28 cellular contexts compared by ENCODE assay signal in the genomic region with DNA sequence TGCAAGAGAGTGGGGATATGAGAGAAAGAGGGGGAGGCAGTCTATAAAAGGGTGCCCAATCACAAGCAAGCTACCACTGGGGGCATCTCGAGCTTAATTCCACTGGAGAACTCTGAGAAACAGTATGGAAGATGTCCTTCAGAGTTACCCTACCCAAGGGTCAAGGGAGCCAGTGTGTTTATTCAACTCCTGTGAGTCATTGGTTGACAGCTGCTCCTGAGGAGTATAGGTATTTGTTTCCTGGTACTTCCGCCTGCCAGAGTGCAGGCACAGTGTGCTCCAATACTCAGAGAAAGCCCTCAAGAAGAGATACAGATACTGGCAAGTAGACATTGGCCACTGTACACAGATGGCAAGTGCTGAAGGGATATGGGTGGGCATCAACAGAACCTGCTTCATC. TPM values are rescaled to one million over a fixed set of nuclear protein-coding genes. Genes with fewer than 3 reads are reported as not detected.
"Had no signal": no experiment of that assay in that cellular context is flagged by ENCODE, and none has a peak within 500 bp of the region (broad histone marks: within the 10 kb centered on the region; RNA-seq: fewer than 3 reads in every experiment).

No MANE protein-coding gene starts in this region.

- H3K27me3 ChIP-seq: body of pancreas, colonic mucosa, ovary had no signal

- H3K4me3 ChIP-seq: body of pancreas, cardiac muscle cell, colonic mucosa, gastrocnemius medialis, ovary, sigmoid colon, smooth muscle cell, upper lobe of left lung had no signal

- H3K9me3 ChIP-seq: body of pancreas, colonic mucosa, gastrocnemius medialis, ovary, sigmoid colon, upper lobe of left lung had no signal

- H3K36me3 ChIP-seq: cardiac muscle cell, colonic mucosa, gastrocnemius medialis, ovary, sigmoid colon, upper lobe of left lung had no signal

- ATAC-seq: activated CD4-positive, alpha-beta T cell treated with anti-CD3 and anti-CD28 coated beads for 36 hours; activated T-cell treated with anti-CD3 and anti-CD28 coated beads, Interleukin-2, amount 50 U/mL, for 72 hours; body of pancreas; gastrocnemius medialis; stimulated activated memory B cell treated with anti-CD40 and anti-IgM and Interleukin-4, amounts not matched to agents 10 μg/mL and 1 μg/mL and 100 μg/mL, for 72 hours; stimulated activated naive CD8-positive, alpha-beta T cell treated with anti-CD3 and anti-CD28 coated beads, Interleukin-15, amount 100 ng/mL, for 72 hours had no signal

- DNase-seq: activated B cell treated with CpG ODN at 0.5 μM for 24 hours; activated CD4-positive, alpha-beta T cell treated with anti-CD3 and anti-CD28 coated beads for 36 hours; activated naive CD4-positive, alpha-beta T cell; activated T-cell treated with anti-CD3 and anti-CD28 coated beads for 4 hours; activated T-cell treated with anti-CD3 and anti-CD28 coated beads, Interleukin-2, amount 50 U/mL, for 72 hours; aorta; body of pancreas; cerebellar nuclear complex; colonic mucosa; effector CD8-positive, alpha-beta T cell; gastrocnemius medialis; hypothalamus; immature natural killer cell; kidney; naive B cell; nephron progenitor cell; ovary; retina; sigmoid colon; stimulated activated CD4-positive, alpha-beta T cell treated with anti-CD3 and anti-CD28 coated beads, Interleukin-1b, Interleukin-23, amount 100 ng/mL, for 48 hours; stimulated activated CD4-positive, alpha-beta T cell treated with anti-CD3 and anti-CD28 coated beads, Interleukin-4, amount 100 ng/mL, for 4 hours; stimulated activated CD8-positive, alpha-beta memory T cell treated with anti-CD3 and anti-CD28 coated beads, Interleukin-4, amount 100 ng/mL, for 48 hours; stimulated activated naive CD8-positive, alpha-beta T cell treated with anti-CD3 and anti-CD28 coated beads, Interleukin-15, amount 100 ng/mL, for 72 hours; substantia nigra; upper lobe of left lung had no signal

- H3K4me1 ChIP-seq: colonic mucosa had no signal

- H3K27ac ChIP-seq: body of pancreas, cardiac muscle cell, colonic mucosa, gastrocnemius medialis, ovary, sigmoid colon, upper lobe of left lung had no signal

RNA-seq across cellular contexts. Expression of gene ARHGAP40, which starts 49.5 kb away (rescaled TPM):
- polyA plus RNA-seq: aorta, cardiac muscle cell, immature natural killer cell, ovary, sigmoid colon, smooth muscle cell had no signal
